In the genomic region with DNA sequence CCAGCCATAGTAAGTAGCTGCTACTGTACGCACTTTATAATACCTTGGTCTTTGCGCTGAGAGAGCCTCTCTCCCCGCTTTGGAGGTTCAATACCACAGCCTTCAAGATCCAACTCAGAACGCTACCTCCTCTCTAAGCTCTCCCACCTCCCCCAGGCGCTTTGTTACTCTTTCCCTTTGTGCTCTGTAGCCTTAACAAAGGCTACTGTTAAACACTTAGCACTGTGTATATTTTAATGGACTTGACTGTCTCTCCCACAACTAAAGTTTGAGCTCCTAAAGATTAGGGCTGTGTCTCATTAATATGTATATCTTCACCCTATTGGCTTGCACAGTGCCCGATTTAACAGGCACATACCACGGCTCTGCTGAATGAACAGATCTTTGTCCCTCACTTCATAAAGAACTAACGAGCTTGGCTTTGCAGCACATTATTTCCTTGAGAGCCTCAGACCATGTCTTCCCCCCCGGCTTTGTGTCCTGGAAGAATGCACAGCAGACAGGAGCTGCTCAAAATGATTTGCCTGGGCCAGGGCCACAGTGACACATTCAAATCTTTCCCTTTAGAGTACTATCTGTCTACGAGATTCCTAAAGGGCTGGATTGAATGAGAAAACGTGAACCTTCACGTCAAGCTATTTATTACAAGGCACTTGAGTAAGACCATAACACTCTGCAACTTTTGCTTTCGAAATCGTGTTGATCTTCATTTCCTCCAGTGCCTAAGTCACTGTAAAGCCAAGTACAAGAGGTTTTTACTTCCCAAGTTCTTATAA, we compare ENCODE assay signal across 8 cellular contexts. TPM values are rescaled to one million over a fixed set of nuclear protein-coding genes. Genes with fewer than 3 reads are reported as not detected.
DNase-seq lines count a peak whose midpoint lies in the region; ATAC-seq and TF ChIP-seq lines count a peak whose summit lies in the region.

No MANE protein-coding gene starts in this region.

- DNase-seq in A673 (ENCODE audit: low spot score) (peak; percentile 44), IMR-90 (peak; percentile 67), RKO (ENCODE audit: low spot score) (no peak)
- DNase-seq in activated naive CD8-positive, alpha-beta T cell treated with anti-CD3 and anti-CD28 coated beads for 36 hours, result peak; percentile 3
- peak; percentile 18 for DNase-seq in stimulated activated naive CD8-positive, alpha-beta T cell treated with anti-CD3 and anti-CD28 coated beads, Interleukin-15, Interleukin-2, amounts not matched to agents 100 U/mL and 50 U/mL, for 24 hours
- no peak for DNase-seq in effector CD8-positive, alpha-beta T cell (lab: John Stamatoyannopoulos, UW)

- POLR2A ChIA-PET in A673 (lab: Charles Lee; ENCODE audit: low non-redundant PET) (no interaction called here), IMR-90 (lab: Charles Lee; ENCODE audit: unreplicated experiment) (interaction anchor here (0.7 kb wide), 1 partner anchor 219 kb away, joined by 3 read pairs; no protein-coding TSS in a partner anchor)

- in situ Hi-C loops in IMR-90 (cut with MboI; ENCODE audit: low sequenced_read_pairs), result no loop called here

- 40% methylated on average over 1 of the region's 14 CpGs; no CpG with 5 or more reads in 1 of the 2 experiments for WGBS in IMR-90 (ENCODE audit: extremely low coverage in 2 of 2, insufficient read length in 1 of 2), 2 experiments

- H3K4me2 ChIP-seq in IMR-90 (ENCODE audit: low read depth, low read length), result peak overlapping the region; percentile 96

- H2BK120ac ChIP-seq in IMR-90 (ENCODE audit: low read depth, low read length), result peak overlapping the region; percentile 33; the same call in 1 of the 2 replicates

- H3K27ac Mint-ChIP-seq in activated naive CD8-positive, alpha-beta T cell treated with anti-CD3 and anti-CD28 coated beads for 36 hours, result no peak overlapping the region

- H2AFZ ChIP-seq in IMR-90 (replicated peaks; ENCODE audit: low read length, poor library complexity), result peak overlapping the region; percentile 75

- H4K91ac ChIP-seq in IMR-90 (ENCODE audit: insufficient read depth, low read depth, low read length), result peak overlapping the region; percentile 14; the same call in 1 of the 2 replicates

- H2BK5ac ChIP-seq in IMR-90 (ENCODE audit: low read depth, low read length, poor library complexity, severe bottlenecking), result no peak overlapping the region

- H4K5ac ChIP-seq in IMR-90 (ENCODE audit: low read depth, low read length), result peak overlapping the region; percentile 49; the same call in 1 of the 2 replicates

- H3K56ac ChIP-seq in IMR-90 (ENCODE audit: extremely low read depth, insufficient read depth, low read length), result peak overlapping the region; percentile 46; the same call in 1 of the 2 replicates

- H3K27me3 ChIP-seq in A673 (replicated peaks; ENCODE audit: insufficient read depth, low read depth, low read length, poor library complexity) (no peaks in the 10 kb centered on the region), IMR-90 (ENCODE audit: control insufficient read depth, insufficient read depth, low read length) (no peaks in the 10 kb centered on the region)

- peak; percentile 45 for ATAC-seq in GM18909 (IDR thresholded peaks at IDR 0.05; ENCODE audit: poor library complexity, unreplicated experiment)
- peak; percentile 66 for ATAC-seq in IMR-90 (ENCODE audit: low read depth)
- ATAC-seq in stimulated activated naive CD8-positive, alpha-beta T cell treated with anti-CD3 and anti-CD28 coated beads, Interleukin-15, Interleukin-2, amounts not matched to agents 100 U/mL and 50 U/mL, for 24 hours, result peak; percentile 74

- H3K27ac ChIP-seq in A673 (ENCODE audit: low read depth, low read length, poor library complexity, severe bottlenecking), result peak overlapping the region; percentile 76
- peak overlapping the region; percentile 75 for H3K27ac ChIP-seq in IMR-90 (ENCODE audit: insufficient read depth, low read length)

- H4K20me1 ChIP-seq in IMR-90 (ENCODE audit: insufficient read depth, low read length), result no peaks in the 10 kb centered on the region

- no peaks in the 10 kb centered on the region for H3K9me3 Mint-ChIP-seq in activated naive CD8-positive, alpha-beta T cell treated with anti-CD3 and anti-CD28 coated beads for 36 hours

- H2BK20ac ChIP-seq in IMR-90 (ENCODE audit: low read depth, low read length), result no peak overlapping the region

- TF ChIP-seq CTCF in A673 (conservative IDR thresholded peaks at IDR 0.05; ENCODE audit: low read depth, low read length) (no peak), IMR-90 (conservative IDR thresholded peaks at IDR 0.05; ENCODE audit: low read depth, low read length) (no peak)

- H3K36me3 ChIP-seq in A673 (ENCODE audit: insufficient read depth, low read length, poor library complexity, severe bottlenecking) (no peaks in the 10 kb centered on the region), IMR-90 (ENCODE audit: control insufficient read depth, insufficient read depth, low read length) (no peaks in the 10 kb centered on the region; the same call in 1 of the 2 replicates)

- H3K4me1 Mint-ChIP-seq in activated naive CD8-positive, alpha-beta T cell treated with anti-CD3 and anti-CD28 coated beads for 36 hours, result peaks cover 12% of the 10 kb centered on the region

- no peak overlapping the region for H3K4me3 Mint-ChIP-seq in activated naive CD8-positive, alpha-beta T cell treated with anti-CD3 and anti-CD28 coated beads for 36 hours

- CTCF ChIA-PET in A673 (lab: Charles Lee) (interaction anchor here (0.6 kb wide), 1 partner anchor 17 kb away, joined by 6 read pairs; no protein-coding TSS in a partner anchor), IMR-90 (lab: Yijun Ruan, JAX) (interaction anchor here (0.6 to 1.3 kb wide), 2 partner anchors 22 to 160 kb away, joined by 3 read pairs; partner anchors contain the start of gene ABHD3)

- H3K4me1 ChIP-seq in A673 (ENCODE audit: insufficient read depth, low read length, poor library complexity, severe bottlenecking) (peaks cover 20% of the 10 kb centered on the region), IMR-90 (ENCODE audit: control insufficient read depth, insufficient read depth, low read length) (no peaks in the 10 kb centered on the region; the same call in none of the 2 replicates)

- intact Hi-C loops in A673 (cut with micrococcal nuclease; ENCODE audit: unreplicated experiment) (no loop called here), IMR-90 (cut with micrococcal nuclease) (no loop called here)

- no peak for TF ChIP-seq POLR2A in IMR-90 (IDR thresholded peaks at IDR 0.05; ENCODE audit: low read depth, low read length)

- H4K8ac ChIP-seq in IMR-90 (ENCODE audit: low read depth in 2 of 2, low read length in 2 of 2), result peak overlapping the region in 1 of 2 experiments; percentile 62; a peak in 2 of 4 replicates

- H3K9me3 ChIP-seq in A673 (ENCODE audit: low read depth, low read length, poor library complexity, severe bottlenecking) (no peaks in the 10 kb centered on the region), IMR-90 (ENCODE audit: control insufficient read depth, insufficient read depth, low read length) (no peaks in the 10 kb centered on the region), iPS-18c (ENCODE audit: control insufficient read depth, insufficient read depth, low read length) (no peaks in the 10 kb centered on the region)

- no peak overlapping the region for H3K14ac ChIP-seq in IMR-90 (replicated peaks; ENCODE audit: low read depth, low read length)

- BruUV-seq in A673 (replicated peaks; lab: Mats Ljungman, UMichigan), result no TSS peak
- BruUV-seq in IMR-90 (replicated peaks; lab: Mats Ljungman, UMichigan), result no TSS peak

- H2AK5ac ChIP-seq in IMR-90 (ENCODE audit: low read depth, low read length), result no peak overlapping the region

- peak overlapping the region; percentile 26 for H3K4me3 ChIP-seq in A673 (ENCODE audit: low read depth, low read length, poor library complexity, severe bottlenecking)
- peak overlapping the region; percentile 51 for H3K4me3 ChIP-seq in IMR-90 (ENCODE audit: insufficient read depth, low read depth, low read length)
- H3K4me3 ChIP-seq in iPS-18c (ENCODE audit: insufficient read depth, low read depth, low read length), result 0 out of 2 replicates have a peak overlapping the region, but pooled peaks have one; percentile 10

- peak overlapping the region; percentile 31; the same call in 1 of the 2 replicates for H3K18ac ChIP-seq in IMR-90 (ENCODE audit: low read depth, low read length)

- H3K79me1 ChIP-seq in IMR-90 (ENCODE audit: low read depth in 1 of 2, low read length in 2 of 2), result 0 out of 4 replicates have a peak, but pooled peaks cover 0 to 3% of the 10 kb centered on the region in 2 experiments

- H3K23ac ChIP-seq in IMR-90 (ENCODE audit: low read depth, low read length), result 0 out of 2 replicates have a peak overlapping the region, but pooled peaks have one; percentile 50

- no peak overlapping the region for H2AK9ac ChIP-seq in IMR-90 (replicated peaks; ENCODE audit: low read depth, low read length, poor library complexity)

- peak overlapping the region; percentile 62 for H3K9ac ChIP-seq in IMR-90 (ENCODE audit: low read depth, low read length)

- TF ChIP-seq RAD21 in IMR-90 (IDR thresholded peaks at IDR 0.05; ENCODE audit: low read length), result no peak

- dilution Hi-C loops in IMR-90 (cut with HindIII; ENCODE audit: low sequenced_read_pairs, unreplicated experiment), result no loop called here

- no peaks in the 10 kb centered on the region for H3K9me1 ChIP-seq in IMR-90 (ENCODE audit: insufficient read depth, low read length)

- H2BK15ac ChIP-seq in IMR-90 (ENCODE audit: low read depth, low read length), result no peak overlapping the region

- peaks cover 8% of the 10 kb centered on the region for H3K36me3 Mint-ChIP-seq in activated naive CD8-positive, alpha-beta T cell treated with anti-CD3 and anti-CD28 coated beads for 36 hours

- H3K4ac ChIP-seq in IMR-90 (ENCODE audit: low read depth, low read length), result peak overlapping the region; percentile 53

- no peaks in the 10 kb centered on the region for H3K27me3 Mint-ChIP-seq in activated naive CD8-positive, alpha-beta T cell treated with anti-CD3 and anti-CD28 coated beads for 36 hours

TF ChIP-seq in IMR-90, 13 proteins besides CTCF, POLR2A, EP300 and RAD21 (continues in another document):
- no peak for TF ChIP-seq FOS (IDR thresholded peaks at IDR 0.05; ENCODE audit: low read depth, low read length)
- no peak for TF ChIP-seq BHLHE40 (IDR thresholded peaks at IDR 0.05; ENCODE audit: low read depth, low read length)
- no peak for TF ChIP-seq RCOR1 (IDR thresholded peaks at IDR 0.05; ENCODE audit: insufficient replicate concordance, low read length)
- no peak for TF ChIP-seq MAFK (IDR thresholded peaks at IDR 0.05; ENCODE audit: low read depth, low read length)

RNA-seq across cellular contexts. Expression of gene ABHD3, which starts 22.1 kb away (rescaled TPM):
- 45.4 and 47.5 TPM in 2 replicates for total RNA-seq in A673 (2021)
- 3.3 and 4.5 TPM in 2 replicates for total RNA-seq in IMR-90 (2012; rRNA removed)
- polyA plus RNA-seq in IMR-90 (2012; rRNA removed), result 4.3 and 5.5 TPM in 2 replicates
- 0.93 and 1.2 TPM in 2 replicates for polyA plus RNA-seq in IMR-90 (2012; cell fraction: cytosol; rRNA removed)
- 5.2 and 38.9 TPM in 2 replicates for polyA plus RNA-seq in IMR-90 (2012; cell fraction: nucleus; rRNA removed; ENCODE audit: low replicate concordance)
- total RNA-seq in activated naive CD8-positive, alpha-beta T cell treated with anti-CD3 and anti-CD28 coated beads for 36 hours, result 10 to 100 TPM; 18.1 to 18.8 TPM

RNA-seq across cellular contexts. Expression of gene MIB1, which starts 58.1 kb away (rescaled TPM):
- total RNA-seq in A673 (2021) (70.5 and 92.7 TPM in 2 replicates), IMR-90 (2012; rRNA removed) (80.1 and 83.6 TPM in 2 replicates)
- polyA plus RNA-seq in IMR-90 (2012; rRNA removed), result 4.6 and 5.9 TPM in 2 replicates
- polyA plus RNA-seq in IMR-90 (2012; cell fraction: cytosol; rRNA removed), result 1.1 and 1.5 TPM in 2 replicates
- 1.3 and 8.3 TPM in 2 replicates for polyA plus RNA-seq in IMR-90 (2012; cell fraction: nucleus; rRNA removed; ENCODE audit: low replicate concordance)
- 10 to 100 TPM; 27.3 to 27.9 TPM for total RNA-seq in activated naive CD8-positive, alpha-beta T cell treated with anti-CD3 and anti-CD28 coated beads for 36 hours

Comparison
In these comparisons a context has a peak if more than half of its experiments do, and no peak if none do; other contexts are left out.
1. DNase-seq: peak in A673 (single experiment), IMR-90 (single experiment), activated naive CD8-positive, alpha-beta T cell treated with anti-CD3 and anti-CD28 coated beads for 36 hours (single experiment) and stimulated activated naive CD8-positive, alpha-beta T cell treated with anti-CD3 and anti-CD28 coated beads, Interleukin-15, Interleukin-2, amounts not matched to agents 100 U/mL and 50 U/mL, for 24 hours (single experiment); none in RKO (single experiment) and effector CD8-positive, alpha-beta T cell (single experiment).
2. Peak in every context shown above with its lines, with median percentiles within 50 percentile points of each other: H3K4me3 ChIP-seq and ATAC-seq.